22 cellular contexts compared by ENCODE assay signal in the genomic region with DNA sequence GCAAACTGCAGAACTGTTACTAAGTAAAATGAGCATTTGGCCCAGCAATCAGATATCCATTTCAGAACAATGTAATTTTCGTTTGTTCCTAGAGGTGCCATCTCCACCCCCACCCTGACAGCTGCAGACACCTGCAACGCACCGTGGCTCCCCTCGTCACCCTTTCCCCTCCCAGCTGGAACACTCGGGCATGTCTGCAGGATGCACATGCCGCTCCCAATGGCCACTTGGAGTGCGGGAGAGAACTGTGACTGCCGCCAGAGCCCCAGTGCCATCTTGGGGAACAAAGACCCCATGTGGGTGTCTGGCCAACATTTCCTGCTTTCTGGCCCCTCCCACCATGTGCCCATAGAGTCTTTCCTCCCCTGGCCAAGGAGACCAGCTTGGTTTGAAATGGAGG.
"Had no signal": no experiment of that assay in that cellular context is flagged by ENCODE, and none has a peak within 500 bp of the region (broad histone marks: within the 10 kb centered on the region; RNA-seq: fewer than 3 reads in every experiment).

No MANE protein-coding gene starts in this region.

- H3K36me3 ChIP-seq: neural progenitor cell, pancreas, right lobe of liver, sigmoid colon, stomach, tibial artery, transverse colon, upper lobe of right lung, uterus had no signal

- H3K27me3 ChIP-seq: neural progenitor cell, pancreas, right lobe of liver, sigmoid colon, stomach, testis, tibial artery, transverse colon, upper lobe of right lung, uterus had no signal

- H3K4me2 ChIP-seq: neural progenitor cell had no signal

- DNase-seq: naive thymus-derived CD4-positive, alpha-beta T cell; natural killer cell; pancreas; psoas muscle; right lobe of liver; sigmoid colon; stimulated activated CD4-positive, alpha-beta T cell treated with anti-CD3 and anti-CD28 coated beads, Interleukin-15, amount 100 ng/mL, for 24 hours; stimulated activated CD4-positive, alpha-beta T cell treated with anti-CD3 and anti-CD28 coated beads, Interleukin-2, amount 100 ng/mL, for 24 hours; stimulated activated CD4-positive, alpha-beta T cell treated with anti-CD3 and anti-CD28 coated beads, Interleukin-2, amount 100 ng/mL, for 48 hours; stimulated activated CD4-positive, alpha-beta T cell treated with anti-CD3 and anti-CD28 coated beads, Interleukin-4, amount 100 ng/mL, for 24 hours; stimulated activated naive B cell treated with anti-CD40 and anti-IgM and Interleukin-4, amounts not matched to agents 10 μg/mL and 1 μg/mL and 100 μg/mL, for 72 hours; stimulated activated naive CD4-positive, alpha-beta T cell treated with Interleukin-2 at 50 U/mL for 16 hours; stomach; testis; tibial artery; transverse colon; upper lobe of right lung; uterus had no signal

- H2AFZ ChIP-seq: neural progenitor cell had no signal

- ATAC-seq: naive thymus-derived CD4-positive, alpha-beta T cell; natural killer cell; pancreas; psoas muscle; right cardiac atrium; right lobe of liver; stimulated activated effector memory CD8-positive, alpha-beta T cell treated with anti-CD3 and anti-CD28 coated beads, Interleukin-12 subunit alpha, Interleukin-12 subunit beta, amount 100 ng/mL, for 72 hours; stimulated activated naive B cell treated with anti-CD40 and anti-IgM and Interleukin-4, amounts not matched to agents 10 μg/mL and 1 μg/mL and 100 μg/mL, for 72 hours had no signal

- H3K4me3 ChIP-seq: neural progenitor cell, pancreas, psoas muscle, right lobe of liver, sigmoid colon, stomach, testis, tibial artery, transverse colon, upper lobe of right lung, uterus had no signal

- H3K9ac ChIP-seq: neural progenitor cell had no signal

- FAIRE-seq: pancreas, small intestine had no signal

- H3K27ac ChIP-seq: neural progenitor cell, pancreas, psoas muscle, right lobe of liver, sigmoid colon, stomach, testis, tibial artery, transverse colon, upper lobe of right lung, uterus had no signal

- H3K9me3 ChIP-seq: pancreas, psoas muscle, right lobe of liver, sigmoid colon, testis, transverse colon, upper lobe of right lung, uterus had no signal

- H3K4me1 ChIP-seq: neural progenitor cell, pancreas, psoas muscle, right lobe of liver, sigmoid colon, stomach, testis, tibial artery, transverse colon, upper lobe of right lung, uterus had no signal
